ENCODE assay signal across 16 cellular contexts in the genomic region with DNA sequence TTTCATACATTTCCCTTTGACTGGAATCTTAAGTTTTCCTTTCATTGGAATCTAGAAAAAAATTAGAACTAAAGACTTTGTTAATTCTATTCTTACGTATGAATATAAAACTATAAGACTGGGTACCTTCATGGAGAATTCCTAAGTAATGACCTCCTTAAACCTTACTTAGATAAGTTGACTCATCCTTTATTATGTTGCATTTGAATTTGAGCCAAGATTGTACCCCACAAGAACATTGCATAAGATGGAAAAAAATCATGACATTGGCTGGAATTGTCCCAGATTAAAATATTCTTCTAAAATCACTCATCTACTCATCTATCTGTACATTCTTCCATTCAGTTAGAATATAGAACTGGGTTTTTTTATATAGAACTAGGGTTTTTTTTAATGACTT.
DNase-seq lines count a peak whose midpoint lies in the region; FAIRE-seq and TF ChIP-seq lines count a peak whose summit lies in the region.
"Had no signal": no experiment of that assay in that cellular context is flagged by ENCODE, and none has a peak within 500 bp of the region (broad histone marks: within the 10 kb centered on the region; RNA-seq: fewer than 3 reads in every experiment).

No MANE protein-coding gene starts in this region.

- DNase-seq in EL = peak; percentile 50
- DNase-seq in M059J (ENCODE audit: low read depth) = peak; percentile 30
- DNase-seq in bronchial epithelial cell (ENCODE audit: low read depth) = peak; percentile 38
- DNase-seq in iris pigment epithelial cell (ENCODE audit: low read depth) = peak; percentile 80
- DNase-seq in NCI-H2227 treated with DMSO at 0.1 percent for 48 hours (lab: John Stamatoyannopoulos, UW) = no peak
- no peak for DNase-seq in ecto neural progenitor cell (ENCODE audit: low spot score)
- DNase-seq in mucosa of gallbladder (ENCODE audit: low spot score) = no peak
- no peak for DNase-seq in activated CD4-positive, alpha-beta memory T cell treated with anti-CD3 and anti-CD28 coated beads for 36 hours
- DNase-seq: COR-L47, DMS153, NCI-H1105 treated with DMSO at 0.1 percent for 48 hours, NCI-H187, NCI-H748 treated with DMSO at 0.1 percent for 48 hours, OCI-M1 had no signal

- no peaks in the 10 kb centered on the region for H3K9me3 Mint-ChIP-seq in activated CD4-positive, alpha-beta memory T cell treated with anti-CD3 and anti-CD28 coated beads for 36 hours

- H3K27ac Mint-ChIP-seq in activated CD4-positive, alpha-beta memory T cell treated with anti-CD3 and anti-CD28 coated beads for 36 hours = no peak overlapping the region

- CTCF ChIA-PET in activated CD4-positive, alpha-beta memory T cell treated with anti-CD3 and anti-CD28 coated beads for 36 hours (lab: Charles Lee) = no interaction called here

- no peak for TF ChIP-seq CTCF in bronchial epithelial cell (IDR thresholded peaks at IDR 0.05; ENCODE audit: insufficient read depth, low read length, severe bottlenecking)

- no peak for FAIRE-seq in bronchial epithelial cell (lab: Jason Lieb, UNC)
- FAIRE-seq: A549, K562 had no signal

- no peak overlapping the region for H3K4me3 ChIP-seq in bronchial epithelial cell (ENCODE audit: low read depth, low read length)
- H3K4me3 ChIP-seq: A549, K562 had no signal

- H3K36me3 Mint-ChIP-seq in activated CD4-positive, alpha-beta memory T cell treated with anti-CD3 and anti-CD28 coated beads for 36 hours = no peaks in the 10 kb centered on the region

- peaks cover 2% of the 10 kb centered on the region for H3K27me3 Mint-ChIP-seq in activated CD4-positive, alpha-beta memory T cell treated with anti-CD3 and anti-CD28 coated beads for 36 hours

- POLR2A ChIA-PET in activated CD4-positive, alpha-beta memory T cell treated with anti-CD3 and anti-CD28 coated beads for 36 hours (lab: Charles Lee) = no interaction called here

- no peaks in the 10 kb centered on the region for H3K36me3 ChIP-seq in bronchial epithelial cell (ENCODE audit: control insufficient read depth, insufficient read depth, low read length)

- no peaks in the 10 kb centered on the region for H3K27me3 ChIP-seq in bronchial epithelial cell (ENCODE audit: control insufficient read depth, insufficient read depth, low read length)

- intact Hi-C loops in activated CD4-positive, alpha-beta memory T cell treated with anti-CD3 and anti-CD28 coated beads for 36 hours (cut with micrococcal nuclease) = no loop called here

- H3K4me1 Mint-ChIP-seq in activated CD4-positive, alpha-beta memory T cell treated with anti-CD3 and anti-CD28 coated beads for 36 hours (ENCODE audit: low read depth) = no peaks in the 10 kb centered on the region

- H3K4me3 Mint-ChIP-seq in activated CD4-positive, alpha-beta memory T cell treated with anti-CD3 and anti-CD28 coated beads for 36 hours = no peak overlapping the region

Comparison
In these comparisons a context has a peak if more than half of its experiments do, and no peak if none do; other contexts are left out.
1. DNase-seq: peak in EL (single experiment), M059J (single experiment), bronchial epithelial cell (single experiment) and iris pigment epithelial cell (single experiment); none in NCI-H2227 treated with DMSO at 0.1 percent for 48 hours (single experiment), ecto neural progenitor cell (single experiment), mucosa of gallbladder (single experiment) and activated CD4-positive, alpha-beta memory T cell treated with anti-CD3 and anti-CD28 coated beads for 36 hours (single experiment).